Comparison of ENCODE assay signal across 17 cellular contexts in the genomic region with DNA sequence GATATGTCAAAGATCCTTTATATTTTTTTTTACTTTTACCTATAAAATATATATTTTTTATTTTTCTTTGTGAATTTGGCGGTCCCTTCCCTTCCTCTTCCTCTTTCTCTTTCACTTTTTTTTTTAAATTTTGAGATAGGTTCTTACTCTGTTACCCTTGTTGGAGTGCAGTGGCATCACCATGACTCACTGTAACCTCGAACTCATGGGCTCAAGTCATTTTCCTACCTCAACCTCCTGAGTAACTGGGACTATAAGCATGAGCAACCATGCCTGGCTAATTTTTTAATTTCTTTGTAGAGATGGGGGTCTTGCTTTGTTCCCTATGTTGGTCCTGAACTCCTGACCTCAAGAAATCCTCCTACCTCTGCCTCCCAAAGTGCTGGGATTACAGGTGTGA.
"Had no signal": no experiment of that assay in that cellular context is flagged by ENCODE, and none has a peak within 500 bp of the region (broad histone marks: within the 10 kb centered on the region; RNA-seq: fewer than 3 reads in every experiment).

No MANE protein-coding gene starts in this region.

- DNase-seq: activated CD4-positive, alpha-beta T cell treated with anti-CD3 and anti-CD28 coated beads for 4 hours; activated CD8-positive, alpha-beta memory T cell treated with anti-CD3 and anti-CD28 coated beads for 24 hours; activated CD8-positive, alpha-beta memory T cell treated with anti-CD3 and anti-CD28 coated beads, Interleukin-2, amount 50 U/mL, for 48 hours; activated gamma-delta T cell treated with Interleukin-2 at 50 U/mL for 16 hours; activated naive CD8-positive, alpha-beta T cell treated with anti-CD3 and anti-CD28 coated beads, Interleukin-2, amount 10 ng/mL, durations not matched to agents 7 days and 5 days; anterior cingulate cortex; central memory CD4-positive, alpha-beta T cell; erythroblast; heart left ventricle; mesendoderm; spleen; thyroid gland had no signal

- H3K27me3 ChIP-seq: gastrocnemius medialis, neutrophil, thyroid gland had no signal

- H3K27ac ChIP-seq: gastrocnemius medialis, heart left ventricle, neutrophil, parathyroid adenoma, spleen had no signal

- H3K4me1 ChIP-seq: gastrocnemius medialis, heart left ventricle, parathyroid adenoma, spleen, thyroid gland had no signal

- H3K9me3 ChIP-seq: gastrocnemius medialis, heart left ventricle, neutrophil, spleen, thyroid gland had no signal

- H3K4me1 Mint-ChIP-seq: activated naive CD8-positive, alpha-beta T cell treated with anti-CD3 and anti-CD28 coated beads, Interleukin-2, amount 10 ng/mL, durations not matched to agents 7 days and 5 days had no signal

- ATAC-seq: natural killer cell treated with Interleukin-12 subunit alpha and Interleukin-12 subunit beta and Interleukin-15 and Interleukin-18, amount 100 ng/mL, for 72 hours had no signal

- H3K9ac ChIP-seq: parathyroid adenoma had no signal

- H2AFZ ChIP-seq: parathyroid adenoma had no signal

- H3K36me3 ChIP-seq: gastrocnemius medialis, heart left ventricle, neutrophil, spleen, thyroid gland had no signal

- H3K9me3 Mint-ChIP-seq: activated naive CD8-positive, alpha-beta T cell treated with anti-CD3 and anti-CD28 coated beads, Interleukin-2, amount 10 ng/mL, durations not matched to agents 7 days and 5 days; brain; natural killer cell treated with Interleukin-12 subunit alpha and Interleukin-12 subunit beta and Interleukin-15 and Interleukin-18, amount 100 ng/mL, for 72 hours had no signal

- H3K36me3 Mint-ChIP-seq: activated naive CD8-positive, alpha-beta T cell treated with anti-CD3 and anti-CD28 coated beads, Interleukin-2, amount 10 ng/mL, durations not matched to agents 7 days and 5 days; brain; natural killer cell treated with Interleukin-12 subunit alpha and Interleukin-12 subunit beta and Interleukin-15 and Interleukin-18, amount 100 ng/mL, for 72 hours had no signal

- H3K4me3 ChIP-seq: gastrocnemius medialis, heart left ventricle, spleen, thyroid gland had no signal

- H3K27ac Mint-ChIP-seq: activated naive CD8-positive, alpha-beta T cell treated with anti-CD3 and anti-CD28 coated beads, Interleukin-2, amount 10 ng/mL, durations not matched to agents 7 days and 5 days; brain; natural killer cell treated with Interleukin-12 subunit alpha and Interleukin-12 subunit beta and Interleukin-15 and Interleukin-18, amount 100 ng/mL, for 72 hours had no signal

- H3K79me2 ChIP-seq: parathyroid adenoma had no signal

- H3K4me3 Mint-ChIP-seq: activated naive CD8-positive, alpha-beta T cell treated with anti-CD3 and anti-CD28 coated beads, Interleukin-2, amount 10 ng/mL, durations not matched to agents 7 days and 5 days; brain; natural killer cell treated with Interleukin-12 subunit alpha and Interleukin-12 subunit beta and Interleukin-15 and Interleukin-18, amount 100 ng/mL, for 72 hours had no signal
